27 cellular contexts compared by ENCODE assay signal in the genomic region with DNA sequence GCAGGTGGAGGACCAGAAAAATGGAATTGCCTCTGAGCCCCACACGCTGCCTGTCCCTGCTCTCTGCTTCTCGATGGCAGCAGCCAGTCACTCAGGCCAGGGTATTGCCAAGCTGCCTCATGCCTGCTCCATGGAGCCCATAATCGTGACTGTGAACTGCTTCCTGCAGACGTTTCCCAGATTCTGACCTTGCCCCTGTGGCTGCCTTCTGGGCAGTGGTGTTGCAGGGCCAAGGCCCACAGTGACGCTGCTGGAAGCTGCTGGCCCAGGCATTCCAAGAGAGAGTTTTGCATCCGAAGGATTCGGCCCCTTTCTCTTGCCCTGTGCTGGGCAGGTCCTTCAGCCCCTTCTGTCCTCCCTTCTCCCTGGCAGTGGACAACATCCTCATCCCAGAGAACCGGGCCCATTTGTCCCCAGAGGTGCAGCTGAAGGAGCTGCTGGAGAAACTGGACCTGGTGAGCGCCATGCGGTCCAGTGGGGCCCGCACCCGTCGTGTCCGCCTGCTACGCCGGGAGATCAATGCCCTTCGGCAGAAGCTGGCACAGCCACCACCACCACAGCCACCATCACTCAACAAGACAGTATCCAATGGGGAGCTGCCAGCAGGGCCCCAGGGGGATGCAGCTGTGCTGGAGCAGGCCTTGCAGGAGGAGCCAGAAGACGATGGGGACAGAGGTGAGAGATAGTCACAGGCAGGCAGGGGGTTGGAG. TPM values are rescaled to one million over a fixed set of nuclear protein-coding genes. Genes with fewer than 3 reads are reported as not detected.
"Had no signal": no experiment of that assay in that cellular context is flagged by ENCODE, and none has a peak within 500 bp of the region (broad histone marks: within the 10 kb centered on the region; RNA-seq: fewer than 3 reads in every experiment).

No MANE protein-coding gene starts in this region.

- H3K27me3 ChIP-seq: body of pancreas, dorsolateral prefrontal cortex, esophagus squamous epithelium, uterus had no signal

- H3K9ac ChIP-seq: parathyroid adenoma had no signal

- H3K27ac ChIP-seq: body of pancreas, esophagus squamous epithelium, parathyroid adenoma, psoas muscle, thoracic aorta, uterus had no signal

- H3K4me1 ChIP-seq: body of pancreas, parathyroid adenoma, psoas muscle, uterus had no signal

- DNase-seq: activated CD4-positive, alpha-beta T cell treated with anti-CD3 and anti-CD28 coated beads for 36 hours; activated CD4-positive, CD25-positive, alpha-beta regulatory T cell; activated CD8-positive, alpha-beta memory T cell treated with anti-CD3 and anti-CD28 coated beads, Interleukin-2, amount 10 ng/mL, durations not matched to agents 7 days and 5 days; activated CD8-positive, alpha-beta T cell treated with anti-CD3 and anti-CD28 coated beads, Interleukin-2, amount 10 ng/mL, durations not matched to agents 7 days and 5 days; activated naive CD8-positive, alpha-beta T cell treated with anti-CD3 and anti-CD28 coated beads, Interleukin-2, amount 50 U/mL, for 24 hours; activated T-cell treated with anti-CD3 and anti-CD28 coated beads, Interleukin-2, amount 50 U/mL, for 48 hours; anterior cingulate cortex; body of pancreas; dorsolateral prefrontal cortex; effector memory CD4-positive, alpha-beta T cell; esophagus squamous epithelium; islet precursor cell; left ventricle myocardium superior; naive B cell; occipital lobe; psoas muscle; stimulated activated CD4-positive, alpha-beta T cell treated with anti-CD3 and anti-CD28 coated beads, Interleukin-2, amount 100 ng/mL, for 48 hours; stimulated activated naive CD8-positive, alpha-beta T cell treated with anti-CD3 and anti-CD28 coated beads, Interleukin-15, Interleukin-2, amounts not matched to agents 100 U/mL and 50 U/mL, for 24 hours; uterus had no signal

- H3K4me3 ChIP-seq: body of pancreas, dorsolateral prefrontal cortex, esophagus squamous epithelium, psoas muscle, thoracic aorta, uterus had no signal

- H2AFZ ChIP-seq: parathyroid adenoma had no signal

- ATAC-seq: activated CD4-positive, alpha-beta T cell treated with anti-CD3 and anti-CD28 coated beads for 36 hours; activated CD8-positive, alpha-beta memory T cell treated with anti-CD3 and anti-CD28 coated beads, Interleukin-2, amount 10 ng/mL, durations not matched to agents 7 days and 5 days; activated CD8-positive, alpha-beta T cell treated with anti-CD3 and anti-CD28 coated beads, Interleukin-2, amount 10 ng/mL, durations not matched to agents 7 days and 5 days; activated naive CD8-positive, alpha-beta T cell treated with anti-CD3 and anti-CD28 coated beads, Interleukin-2, amount 50 U/mL, for 24 hours; body of pancreas; left ventricle myocardium superior; psoas muscle; stimulated activated naive CD8-positive, alpha-beta T cell treated with anti-CD3 and anti-CD28 coated beads, Interleukin-15, Interleukin-2, amounts not matched to agents 100 U/mL and 50 U/mL, for 24 hours had no signal

- H3K79me2 ChIP-seq: parathyroid adenoma had no signal

- H3K9me3 ChIP-seq: body of pancreas, esophagus squamous epithelium, psoas muscle, thoracic aorta, uterus had no signal

RNA-seq across cellular contexts. Expression of a gene that starts 58.8 kb away (rescaled TPM):
- total RNA-seq: activated CD4-positive, alpha-beta T cell treated with anti-CD3 and anti-CD28 coated beads for 36 hours; activated CD8-positive, alpha-beta memory T cell treated with anti-CD3 and anti-CD28 coated beads, Interleukin-2, amount 10 ng/mL, durations not matched to agents 7 days and 5 days; activated CD8-positive, alpha-beta T cell treated with anti-CD3 and anti-CD28 coated beads, Interleukin-2, amount 10 ng/mL, durations not matched to agents 7 days and 5 days; activated T-helper 2 cell treated with anti-CD3 and anti-CD28 coated beads, Interferon-gamma antibody, Interleukin-2, Interleukin-4, amounts not matched to agents 10 μg/mL and 5 μg/mL and 100 μg/mL, durations not matched to agents 14 hours and 24 hours and 36 hours; body of pancreas; frontal cortex; left ventricle myocardium superior; lung microvascular endothelial cell; occipital lobe; psoas muscle; skeletal muscle tissue; T-helper 1 cell treated with Interleukin-12 subunit alpha and Interleukin-12 subunit beta and Interleukin-4 antibody, amounts not matched to agents 30 ng/mL and 1 ng/mL, for 36 hours; thoracic aorta; uterus had no signal
- polyA plus RNA-seq: neural cell had no signal
